8 cellular contexts compared by ENCODE assay signal in the genomic region with DNA sequence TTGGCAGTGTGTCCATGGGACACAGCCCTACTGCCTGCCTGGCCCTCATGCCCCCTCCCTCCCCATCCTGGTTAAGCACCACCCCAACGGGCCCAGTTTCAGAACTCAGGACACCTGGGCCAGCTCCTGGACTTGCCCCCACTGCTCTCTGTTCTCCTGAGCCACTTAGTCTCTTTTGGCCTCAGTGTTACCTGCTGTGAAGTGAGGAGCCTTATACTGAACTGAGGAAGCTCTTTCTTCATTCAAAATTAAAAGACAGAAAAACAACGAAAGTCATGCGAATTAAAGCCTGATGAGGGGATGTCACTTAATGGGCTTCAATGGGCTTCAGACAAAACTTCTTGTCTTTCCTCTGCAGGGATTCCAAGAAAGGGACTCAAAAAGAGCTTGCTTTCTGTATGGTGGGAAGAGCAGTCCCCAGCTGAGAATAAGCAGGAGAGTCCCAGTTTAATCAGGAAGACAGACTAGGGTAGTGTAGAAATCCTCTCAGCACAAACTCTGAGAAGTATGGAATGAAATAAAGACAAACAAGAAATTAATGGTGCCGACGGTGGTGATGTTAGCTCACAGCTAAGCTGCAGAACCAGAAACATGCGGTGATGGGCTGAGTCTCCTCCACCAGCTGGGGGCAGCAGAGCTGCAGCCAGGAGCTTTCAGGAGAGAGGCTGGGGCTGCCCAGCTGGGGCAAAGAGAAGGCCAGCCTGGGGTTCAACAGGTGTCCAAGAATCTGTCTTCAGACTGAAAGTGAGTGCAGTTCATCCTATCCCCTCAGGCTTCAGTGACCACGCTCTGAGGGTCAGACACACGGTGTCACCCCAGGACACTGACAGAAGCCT.
DNase-seq lines count a peak whose midpoint lies in the region; TF ChIP-seq lines count a peak whose summit lies in the region.

No MANE protein-coding gene starts in this region.

- CTCF ChIA-PET in HEK293 (lab: Yijun Ruan, JAX) = interaction anchor here (0.6 to 6.8 kb wide), 41 partner anchors 8 to 393 kb away, joined by 3 to 46 read pairs (median 5); no protein-coding TSS in a partner anchor

- H3K4me1 ChIP-seq in HEK293 (ENCODE audit: control insufficient read depth, insufficient read depth, low read length) = no peaks in the 10 kb centered on the region

- no peaks in the 10 kb centered on the region for H3K36me3 ChIP-seq in HEK293 (ENCODE audit: control insufficient read depth in 2 of 2, insufficient read depth in 1 of 2, low read length in 2 of 2)

- WGBS in lower leg skin, 2 donors = 50 to 61% methylated on average over 7 to 8 of the region's 8 CpGs

- TF ChIP-seq CTCF in HEK293 (tag by site-specific recombination; IDR thresholded peaks at IDR 0.05) = peak; percentile 57; the same call in 1 of the 2 replicates
- TF ChIP-seq CTCF in WI38 (IDR thresholded peaks at IDR 0.05; ENCODE audit: low read depth, low read length) = peak; percentile 41; the same call in 1 of the 2 replicates
- TF ChIP-seq CTCF in lower leg skin (IDR thresholded peaks at IDR 0.05) = no peak

- intact Hi-C loops in lower leg skin (cut with DNase I; ENCODE audit: low total_unique reads) = no loop called here

- POLR2A ChIA-PET in HEK293 (lab: Yijun Ruan, JAX) = no interaction called here

- TF ChIP-seq POLR2A in erythroblast (IDR thresholded peaks at IDR 0.05; ENCODE audit: low read length) (no peak), lower leg skin (IDR thresholded peaks at IDR 0.05) (no peak)

- H3K4me3 ChIP-seq in HEK293 (ENCODE audit: low read depth, low read length) (no peak overlapping the region), WI38 (ENCODE audit: low read depth, low read length) (no peak overlapping the region), lower leg skin (ENCODE audit: low read depth, poor library complexity, severe bottlenecking) (no peak overlapping the region)

- H3K27ac ChIP-seq in HEK293 (ENCODE audit: extremely low read depth, low read depth, low read length) = no peak overlapping the region

- no peaks in the 10 kb centered on the region for H3K9me3 ChIP-seq in HEK293 (ENCODE audit: control insufficient read depth, insufficient read depth, low read depth, low read length)

- peak in 2 of 3 experiments; percentile 8 to 9 for DNase-seq in NCI-H1417 (lab: John Stamatoyannopoulos, UW)
- no peak for DNase-seq in NCI-H1417 treated with DMSO at 0.1 percent for 48 hours (lab: John Stamatoyannopoulos, UW)
- DNase-seq in erythroblast (lab: John Stamatoyannopoulos, UW) = peak; percentile 9 to 25
- DNase-seq in pons (ENCODE audit: low spot score) = peak; percentile 37
- DNase-seq in lower leg skin (ENCODE audit: low spot score in 2 of 2) = no peak
- DNase-seq in foreskin melanocyte = no peak

TF ChIP-seq in HEK293, 187 proteins besides CTCF, POLR2A, EP300 and RAD21:
- TF ChIP-seq SCRT2 (tag by site-specific recombination; IDR thresholded peaks at IDR 0.05) (peak; percentile 96), ZNF600 (tag by site-specific recombination; IDR thresholded peaks at IDR 0.05) (no peak), OSR2 (tag by site-specific recombination; IDR thresholded peaks at IDR 0.05) (no peak), SCRT1 (tag by site-specific recombination; IDR thresholded peaks at IDR 0.05; ENCODE audit: borderline replicate concordance) (peak; percentile 84), BCL11B (tag by site-specific recombination; IDR thresholded peaks at IDR 0.05; ENCODE audit: low read depth) (no peak), ZNF335 (tag by site-specific recombination; conservative IDR thresholded peaks at IDR 0.05) (no peak), ZNF146 (tag by site-specific recombination; IDR thresholded peaks at IDR 0.05) (no peak), ZNF561 (tag by site-specific recombination; IDR thresholded peaks at IDR 0.05; ENCODE audit: borderline replicate concordance) (no peak), ZNF654 (tag by site-specific recombination; IDR thresholded peaks at IDR 0.05; ENCODE audit: low read depth) (peak; percentile 60)
- TF ChIP-seq, protein P1, sequence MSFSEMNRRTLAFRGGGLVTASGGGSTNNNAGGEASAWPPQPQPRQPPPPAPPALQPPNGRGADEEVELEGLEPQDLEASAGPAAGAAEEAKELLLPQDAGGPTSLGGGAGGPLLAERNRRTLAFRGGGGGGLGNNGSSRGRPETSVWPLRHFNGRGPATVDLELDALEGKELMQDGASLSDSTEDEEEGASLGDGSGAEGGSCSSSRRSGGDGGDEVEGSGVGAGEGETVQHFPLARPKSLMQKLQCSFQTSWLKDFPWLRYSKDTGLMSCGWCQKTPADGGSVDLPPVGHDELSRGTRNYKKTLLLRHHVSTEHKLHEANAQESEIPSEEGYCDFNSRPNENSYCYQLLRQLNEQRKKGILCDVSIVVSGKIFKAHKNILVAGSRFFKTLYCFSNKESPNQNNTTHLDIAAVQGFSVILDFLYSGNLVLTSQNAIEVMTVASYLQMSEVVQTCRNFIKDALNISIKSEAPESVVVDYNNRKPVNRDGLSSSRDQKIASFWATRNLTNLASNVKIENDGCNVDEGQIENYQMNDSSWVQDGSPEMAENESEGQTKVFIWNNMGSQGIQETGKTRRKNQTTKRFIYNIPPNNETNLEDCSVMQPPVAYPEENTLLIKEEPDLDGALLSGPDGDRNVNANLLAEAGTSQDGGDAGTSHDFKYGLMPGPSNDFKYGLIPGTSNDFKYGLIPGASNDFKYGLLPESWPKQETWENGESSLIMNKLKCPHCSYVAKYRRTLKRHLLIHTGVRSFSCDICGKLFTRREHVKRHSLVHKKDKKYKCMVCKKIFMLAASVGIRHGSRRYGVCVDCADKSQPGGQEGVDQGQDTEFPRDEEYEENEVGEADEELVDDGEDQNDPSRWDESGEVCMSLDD (tag by site-specific recombination; IDR thresholded peaks at IDR 0.05) = no peak
- TF ChIP-seq, protein P2, sequence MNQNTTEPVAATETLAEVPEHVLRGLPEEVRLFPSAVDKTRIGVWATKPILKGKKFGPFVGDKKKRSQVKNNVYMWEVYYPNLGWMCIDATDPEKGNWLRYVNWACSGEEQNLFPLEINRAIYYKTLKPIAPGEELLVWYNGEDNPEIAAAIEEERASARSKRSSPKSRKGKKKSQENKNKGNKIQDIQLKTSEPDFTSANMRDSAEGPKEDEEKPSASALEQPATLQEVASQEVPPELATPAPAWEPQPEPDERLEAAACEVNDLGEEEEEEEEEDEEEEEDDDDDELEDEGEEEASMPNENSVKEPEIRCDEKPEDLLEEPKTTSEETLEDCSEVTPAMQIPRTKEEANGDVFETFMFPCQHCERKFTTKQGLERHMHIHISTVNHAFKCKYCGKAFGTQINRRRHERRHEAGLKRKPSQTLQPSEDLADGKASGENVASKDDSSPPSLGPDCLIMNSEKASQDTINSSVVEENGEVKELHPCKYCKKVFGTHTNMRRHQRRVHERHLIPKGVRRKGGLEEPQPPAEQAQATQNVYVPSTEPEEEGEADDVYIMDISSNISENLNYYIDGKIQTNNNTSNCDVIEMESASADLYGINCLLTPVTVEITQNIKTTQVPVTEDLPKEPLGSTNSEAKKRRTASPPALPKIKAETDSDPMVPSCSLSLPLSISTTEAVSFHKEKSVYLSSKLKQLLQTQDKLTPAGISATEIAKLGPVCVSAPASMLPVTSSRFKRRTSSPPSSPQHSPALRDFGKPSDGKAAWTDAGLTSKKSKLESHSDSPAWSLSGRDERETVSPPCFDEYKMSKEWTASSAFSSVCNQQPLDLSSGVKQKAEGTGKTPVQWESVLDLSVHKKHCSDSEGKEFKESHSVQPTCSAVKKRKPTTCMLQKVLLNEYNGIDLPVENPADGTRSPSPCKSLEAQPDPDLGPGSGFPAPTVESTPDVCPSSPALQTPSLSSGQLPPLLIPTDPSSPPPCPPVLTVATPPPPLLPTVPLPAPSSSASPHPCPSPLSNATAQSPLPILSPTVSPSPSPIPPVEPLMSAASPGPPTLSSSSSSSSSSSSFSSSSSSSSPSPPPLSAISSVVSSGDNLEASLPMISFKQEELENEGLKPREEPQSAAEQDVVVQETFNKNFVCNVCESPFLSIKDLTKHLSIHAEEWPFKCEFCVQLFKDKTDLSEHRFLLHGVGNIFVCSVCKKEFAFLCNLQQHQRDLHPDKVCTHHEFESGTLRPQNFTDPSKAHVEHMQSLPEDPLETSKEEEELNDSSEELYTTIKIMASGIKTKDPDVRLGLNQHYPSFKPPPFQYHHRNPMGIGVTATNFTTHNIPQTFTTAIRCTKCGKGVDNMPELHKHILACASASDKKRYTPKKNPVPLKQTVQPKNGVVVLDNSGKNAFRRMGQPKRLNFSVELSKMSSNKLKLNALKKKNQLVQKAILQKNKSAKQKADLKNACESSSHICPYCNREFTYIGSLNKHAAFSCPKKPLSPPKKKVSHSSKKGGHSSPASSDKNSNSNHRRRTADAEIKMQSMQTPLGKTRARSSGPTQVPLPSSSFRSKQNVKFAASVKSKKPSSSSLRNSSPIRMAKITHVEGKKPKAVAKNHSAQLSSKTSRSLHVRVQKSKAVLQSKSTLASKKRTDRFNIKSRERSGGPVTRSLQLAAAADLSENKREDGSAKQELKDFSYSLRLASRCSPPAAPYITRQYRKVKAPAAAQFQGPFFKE (tag by site-specific recombination; IDR thresholded peaks at IDR 0.05; ENCODE audit: borderline replicate concordance) = no peak
- TF ChIP-seq, protein P3, sequence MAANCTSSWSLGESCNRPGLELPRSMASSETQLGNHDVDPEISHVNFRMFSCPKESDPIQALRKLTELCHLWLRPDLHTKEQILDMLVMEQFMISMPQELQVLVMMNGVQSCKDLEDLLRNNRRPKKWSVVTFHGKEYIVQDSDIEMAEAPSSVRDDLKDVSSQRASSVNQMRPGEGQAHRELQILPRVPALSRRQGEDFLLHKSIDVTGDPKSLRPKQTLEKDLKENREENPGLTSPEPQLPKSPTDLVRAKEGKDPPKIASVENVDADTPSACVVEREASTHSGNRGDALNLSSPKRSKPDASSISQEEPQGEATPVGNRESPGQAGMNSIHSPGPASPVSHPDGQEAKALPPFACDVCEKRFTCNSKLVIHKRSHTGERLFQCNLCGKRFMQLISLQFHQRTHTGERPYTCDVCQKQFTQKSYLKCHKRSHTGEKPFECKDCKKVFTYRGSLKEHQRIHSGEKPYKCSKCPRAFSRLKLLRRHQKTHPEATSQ (tag by site-specific recombination; IDR thresholded peaks at IDR 0.05) = no peak
TF ChIP-seq in HEK293: peak in this region for 3.

Comparison
In these comparisons a context has a peak if more than half of its experiments do, and no peak if none do; other contexts are left out.
1. DNase-seq: peak in NCI-H1417 (2 of 3), erythroblast (2 of 2) and pons (single experiment); none in NCI-H1417 treated with DMSO at 0.1 percent for 48 hours (single experiment), lower leg skin (0 of 2) and foreskin melanocyte (single experiment).
2. CTCF ChIP-seq: peak in HEK293 (single experiment) and WI38 (single experiment); none in lower leg skin (0 of 3).